12 cellular contexts compared by ENCODE assay signal in genomic region chr17:82884923-82885322, GRCh38. TPM values are rescaled to one million over a fixed set of nuclear protein-coding genes. Genes with fewer than 3 reads are reported as not detected.
DNase-seq lines count a peak whose midpoint lies in the region; ATAC-seq and TF ChIP-seq lines count a peak whose summit lies in the region.
"Had no signal": no experiment of that assay in that cellular context is flagged by ENCODE, and none has a peak within 500 bp of the region (broad histone marks: within the 10 kb centered on the region; RNA-seq: fewer than 3 reads in every experiment).

No MANE protein-coding gene starts in this region.

- no peaks in the 10 kb centered on the region for H3K27me3 ChIP-seq in CD4-positive, alpha-beta T cell (ENCODE audit: control insufficient read depth, insufficient read depth, low read length)
- H3K27me3 ChIP-seq: ascending aorta, foreskin keratinocyte, uterus had no signal

- H3K9me3 Mint-ChIP-seq in CD4-positive, alpha-beta T cell = no peaks in the 10 kb centered on the region
- H3K9me3 Mint-ChIP-seq in activated naive CD4-positive, alpha-beta T cell treated with anti-CD3 and anti-CD28 coated beads, Interleukin-2, amount 10 ng/mL, durations not matched to agents 7 days and 5 days = no peaks in the 10 kb centered on the region
- H3K9me3 Mint-ChIP-seq in naive B cell = peaks cover 0 to 3% (median 0%) of the 10 kb centered on the region in 7 donors

- H3K27ac Mint-ChIP-seq in CD4-positive, alpha-beta T cell = peak overlapping the region; percentile 99
- H3K27ac Mint-ChIP-seq in activated naive CD4-positive, alpha-beta T cell treated with anti-CD3 and anti-CD28 coated beads, Interleukin-2, amount 10 ng/mL, durations not matched to agents 7 days and 5 days = peak overlapping the region; percentile 90
- peak overlapping the region; percentile 87 to 100 (median 97) for H3K27ac Mint-ChIP-seq in naive B cell

- POLR2A ChIA-PET in CD4-positive, alpha-beta T cell (lab: Charles Lee) = interaction anchor here (0.7 to 4.6 kb wide), 7 partner anchors 9 to 163 kb away, joined by 3 to 41 read pairs (median 5); no protein-coding TSS in a partner anchor

- H3K4me3 Mint-ChIP-seq in CD4-positive, alpha-beta T cell = peak overlapping the region; percentile 77
- H3K4me3 Mint-ChIP-seq in activated naive CD4-positive, alpha-beta T cell treated with anti-CD3 and anti-CD28 coated beads, Interleukin-2, amount 10 ng/mL, durations not matched to agents 7 days and 5 days = peak overlapping the region; percentile 50
- H3K4me3 Mint-ChIP-seq in naive B cell = peak overlapping the region; percentile 56 to 89 (median 70)

- no peaks in the 10 kb centered on the region for H3K27me3 Mint-ChIP-seq in CD4-positive, alpha-beta T cell
- H3K27me3 Mint-ChIP-seq in activated naive CD4-positive, alpha-beta T cell treated with anti-CD3 and anti-CD28 coated beads, Interleukin-2, amount 10 ng/mL, durations not matched to agents 7 days and 5 days = no peaks in the 10 kb centered on the region
- peaks cover 5 to 15% (median 6%) of the 10 kb centered on the region in 3 donors for H3K27me3 Mint-ChIP-seq in naive B cell

- CTCF ChIA-PET in CD4-positive, alpha-beta T cell (lab: Charles Lee) = interaction anchor here (1.4 to 4.5 kb wide), 2 partner anchors 9 to 21 kb away, joined by 3 to 27 read pairs; no protein-coding TSS in a partner anchor
- CTCF ChIA-PET in activated naive CD4-positive, alpha-beta T cell treated with anti-CD3 and anti-CD28 coated beads, Interleukin-2, amount 10 ng/mL, durations not matched to agents 7 days and 5 days (lab: Charles Lee) = interaction anchor here (1.2 to 1.6 kb wide), 7 partner anchors 9 to 104 kb away, joined by 3 to 6 read pairs (median 4); no protein-coding TSS in a partner anchor

- ATAC-seq in CD4-positive, alpha-beta T cell (ENCODE audit: poor library complexity) = peak; percentile 8
- ATAC-seq in naive B cell (ENCODE audit: low read depth in 2 of 2) = peak; percentile 59 to 64
- ATAC-seq in HG02870 (IDR thresholded peaks at IDR 0.05; ENCODE audit: unreplicated experiment) = no peak
- no peak for ATAC-seq in HG03196 (IDR thresholded peaks at IDR 0.05; ENCODE audit: unreplicated experiment)
- ATAC-seq: foreskin keratinocyte had no signal

- peaks cover 24% of the 10 kb centered on the region for H3K36me3 Mint-ChIP-seq in CD4-positive, alpha-beta T cell (ENCODE audit: low read depth)
- peaks cover 40% of the 10 kb centered on the region for H3K36me3 Mint-ChIP-seq in activated naive CD4-positive, alpha-beta T cell treated with anti-CD3 and anti-CD28 coated beads, Interleukin-2, amount 10 ng/mL, durations not matched to agents 7 days and 5 days
- peaks cover 4 to 7% of the 10 kb centered on the region in 2 donors for H3K36me3 Mint-ChIP-seq in naive B cell

- no peaks in the 10 kb centered on the region for H3K9me3 ChIP-seq in CD4-positive, alpha-beta T cell (ENCODE audit: control insufficient read depth, low read length)
- H3K9me3 ChIP-seq: ascending aorta, uterus had no signal

- peak overlapping the region; percentile 49 for H3K27ac ChIP-seq in CD4-positive, alpha-beta T cell (ENCODE audit: low read depth, low read length)
- H3K27ac ChIP-seq: ascending aorta, uterus had no signal

- DNase-seq in CD4-positive, alpha-beta T cell = peak in 5 of 10 experiments; percentile 26 to 50 (median 34)
- DNase-seq in NAMALWA (ENCODE audit: low spot score) (peak; percentile 15), naive B cell (peak; percentile 63), NCI-H69 (lab: John Stamatoyannopoulos, UW) (no peak), RKO (ENCODE audit: low spot score) (no peak)
- peak; percentile 64 for DNase-seq in activated naive CD4-positive, alpha-beta T cell treated with anti-CD3 and anti-CD28 coated beads, Interleukin-2, amount 10 ng/mL, durations not matched to agents 7 days and 5 days
- DNase-seq: foreskin keratinocyte, midbrain, uterus had no signal

- intact Hi-C loops in CD4-positive, alpha-beta T cell (cut with DNase I, micrococcal nuclease) = no loop called here

- no peak for TF ChIP-seq CTCF in CD4-positive, alpha-beta T cell (IDR thresholded peaks at IDR 0.05)

- H3K4me1 Mint-ChIP-seq in CD4-positive, alpha-beta T cell (ENCODE audit: low read depth) = peaks cover 71% of the 10 kb centered on the region
- H3K4me1 Mint-ChIP-seq in activated naive CD4-positive, alpha-beta T cell treated with anti-CD3 and anti-CD28 coated beads, Interleukin-2, amount 10 ng/mL, durations not matched to agents 7 days and 5 days = peaks cover 78% of the 10 kb centered on the region
- H3K4me1 Mint-ChIP-seq in naive B cell = peaks cover 53 to 70% (median 69%) of the 10 kb centered on the region in 3 donors

RNA-seq across cellular contexts. Expression of gene ZNF750, which starts 45.1 kb away (rescaled TPM):
- total RNA-seq in CD4-positive, alpha-beta T cell = not detected
- under 1 TPM in 1 of 6 donors, not detected in 5; 0.12 TPM for polyA plus RNA-seq in naive B cell (ENCODE audit: low read depth in 6 of 6)
- total RNA-seq: ascending aorta had no signal

Comparison
In these comparisons a context has a peak if more than half of its experiments do, and no peak if none do; other contexts are left out.
1. ATAC-seq: peak in CD4-positive, alpha-beta T cell (single experiment) and naive B cell (2 of 2); none in HG02870 (single experiment) and HG03196 (single experiment).
2. DNase-seq: peak in NAMALWA (single experiment), activated naive CD4-positive, alpha-beta T cell treated with anti-CD3 and anti-CD28 coated beads, Interleukin-2, amount 10 ng/mL, durations not matched to agents 7 days and 5 days (single experiment) and naive B cell (single experiment); none in NCI-H69 (single experiment) and RKO (single experiment).
3. Peak in every context shown above with its lines, with median percentiles within 50 percentile points of each other: H3K27ac Mint-ChIP-seq and H3K4me3 Mint-ChIP-seq.